ENCODE assay signal across 9 cellular contexts in the genomic region with DNA sequence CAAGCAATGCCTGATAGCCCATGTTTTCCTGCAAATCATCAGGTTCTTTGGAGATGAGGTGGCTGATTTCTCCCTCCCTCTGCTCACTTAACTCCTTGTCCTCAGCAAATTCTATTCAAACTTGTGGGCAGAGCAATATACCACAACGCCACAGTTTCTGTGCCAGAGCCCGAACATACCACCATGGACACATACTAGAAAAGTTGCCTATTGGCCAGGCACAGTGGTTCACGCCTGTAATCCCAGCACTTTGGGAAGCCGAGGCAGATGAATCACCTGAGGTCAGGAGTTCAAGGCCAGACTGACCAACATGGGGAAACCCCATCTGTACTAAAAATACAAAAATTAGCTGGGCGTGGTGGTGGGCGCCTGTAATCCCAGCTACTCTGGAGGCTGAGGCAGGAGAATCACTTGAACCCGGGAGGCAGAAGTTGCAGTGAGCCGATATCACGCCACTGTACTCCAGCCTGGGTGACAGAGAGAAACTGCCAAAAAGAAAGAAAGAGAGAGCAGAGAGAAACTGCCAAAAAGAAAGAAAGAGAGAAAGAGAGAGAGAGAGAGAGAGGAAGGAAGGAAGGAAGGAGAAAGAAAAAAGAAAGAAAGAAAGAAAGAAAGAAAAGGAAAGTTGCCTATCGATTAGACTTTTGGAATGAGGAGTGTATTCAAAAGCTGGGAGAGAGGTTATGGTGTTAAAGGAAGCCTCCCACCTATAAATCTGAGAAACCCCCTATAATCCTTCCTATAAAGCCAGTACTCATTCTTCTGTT. TPM values are rescaled to one million over a fixed set of nuclear protein-coding genes. Genes with fewer than 3 reads are reported as not detected.
DNase-seq lines count a peak whose midpoint lies in the region; ATAC-seq, FAIRE-seq and TF ChIP-seq lines count a peak whose summit lies in the region.
"Not testable (repeated sequence)": the region's sequence is repeated elsewhere in the genome, so short reads cannot be mapped to it uniquely, and the experiment has no call there.
"Had no signal": no experiment of that assay in that cellular context is flagged by ENCODE, and none has a peak within 500 bp of the region (broad histone marks: within the 10 kb centered on the region; RNA-seq: fewer than 3 reads in every experiment).

No MANE protein-coding gene starts in this region.

- not testable (repeated sequence) for BruUV-seq in HCT116 (replicated peaks; lab: Mats Ljungman, UMichigan); mammary epithelial cell (replicated peaks; lab: Mats Ljungman, UMichigan)

- H3K9ac ChIP-seq in HCT116 (ENCODE audit: low read length); astrocyte (ENCODE audit: low read length); mammary epithelial cell (ENCODE audit: insufficient read depth, low read length): not testable (repeated sequence)

- in situ Hi-C loops in mammary epithelial cell (cut with MboI; ENCODE audit: low sequenced_read_pairs in 2 of 2), result not testable (repeated sequence)

- RAD21 ChIA-PET in HCT116 (lab: Charles Lee; ENCODE audit: low non-redundant PET in 1 of 2, low total read pairs in 2 of 2, uncharacterized antibody in 2 of 2, unreplicated experiment in 2 of 2), result not testable (repeated sequence)

- dilution Hi-C loops in mammary epithelial cell (cut with HindIII; ENCODE audit: low sequenced_read_pairs), result not testable (repeated sequence)

- not testable (repeated sequence) for ATAC-seq in HCT116, foreskin keratinocyte

- not testable (repeated sequence) for H3K27ac ChIP-seq in HCT116 (ENCODE audit: low read depth, low read length); astrocyte (ENCODE audit: low read depth, low read length); mammary epithelial cell (ENCODE audit: insufficient read depth, low read depth, low read length)
- H3K27ac ChIP-seq in foreskin keratinocyte, result peak overlapping the region; percentile 97

- H3K79me2 ChIP-seq in HCT116 (ENCODE audit: insufficient read depth, low read length); astrocyte (ENCODE audit: insufficient read depth, low read length); mammary epithelial cell (ENCODE audit: insufficient read depth, low read length): not testable (repeated sequence)

- peak overlapping the region; percentile 54 for H3K4me2 ChIP-seq in HCT116 (ENCODE audit: low read length)
- H3K4me2 ChIP-seq in astrocyte (ENCODE audit: low read length), result peak overlapping the region; percentile 33
- H3K4me2 ChIP-seq in mammary epithelial cell (ENCODE audit: insufficient read depth, low read depth, low read length), result not testable (repeated sequence)

- H3K27ac Mint-ChIP-seq in T-helper 1 cell treated with Interleukin-12 subunit alpha and Interleukin-12 subunit beta and Interleukin-4 antibody, amounts not matched to agents 30 μg/mL and 1 μg/mL, for 36 hours, result peak overlapping the region; percentile 45
- not testable (repeated sequence) for H3K27ac Mint-ChIP-seq in astrocyte (ENCODE audit: unreplicated experiment)

- not testable (repeated sequence) for H3K4me3 ChIP-seq in AG10803 (ENCODE audit: low read length); HCT116 (replicated peaks in 1 of 2; ENCODE audit: low read depth in 1 of 2, low read length in 2 of 2); MG63; astrocyte (ENCODE audit: insufficient read depth, low read depth, low read length); mammary epithelial cell (replicated peaks in 1 of 3; ENCODE audit: insufficient read depth in 1 of 3, low read depth in 2 of 3, low read length in 3 of 3)

- CTCF ChIA-PET in HCT116 (lab: Charles Lee); mammary epithelial cell (lab: Charles Lee; ENCODE audit: low non-redundant PET): not testable (repeated sequence)

- FAIRE-seq in astrocyte (lab: Jason Lieb, UNC), result peak; percentile 54

- TF ChIP-seq RAD21 in HCT116 (IDR thresholded peaks at IDR 0.05; ENCODE audit: low read depth), result not testable (repeated sequence)

- H3K4me1 ChIP-seq in HCT116 (ENCODE audit: control insufficient read depth in 1 of 2, insufficient read depth in 2 of 2, low read length in 2 of 2) (peaks cover 37 to 70% of the 10 kb centered on the region in 2 experiments), astrocyte (ENCODE audit: insufficient read depth, low read length) (peaks cover 39% of the 10 kb centered on the region), mammary epithelial cell (ENCODE audit: insufficient read depth, low read length) (peaks cover 26% of the 10 kb centered on the region), foreskin keratinocyte (peaks cover 35% of the 10 kb centered on the region)

- DNase-seq in AG10803 (ENCODE audit: low read depth), result peak; percentile 31
- DNase-seq in HCT116 (ENCODE audit: low read depth, low spot score); foreskin keratinocyte: not testable (repeated sequence)
- peak; percentile 29 for DNase-seq in MG63
- peak; percentile 92 for DNase-seq in astrocyte (ENCODE audit: low read depth)
- peak; percentile 70 for DNase-seq in mammary epithelial cell
- DNase-seq in non-pigmented ciliary epithelial cell (ENCODE audit: low read depth), result peak; percentile 55

- not testable (repeated sequence) for H3K9me2 ChIP-seq in HCT116 (ENCODE audit: insufficient read depth)

- H3K27me3 Mint-ChIP-seq in T-helper 1 cell treated with Interleukin-12 subunit alpha and Interleukin-12 subunit beta and Interleukin-4 antibody, amounts not matched to agents 30 μg/mL and 1 μg/mL, for 36 hours (ENCODE audit: low read depth); astrocyte (ENCODE audit: low read depth, unreplicated experiment): not testable (repeated sequence)

- not testable (repeated sequence) for H3K9me3 ChIP-seq in HCT116 (ENCODE audit: control insufficient read depth in 1 of 2, insufficient read depth in 1 of 2, low read depth in 1 of 2, low read length in 2 of 2); MG63; astrocyte (ENCODE audit: insufficient read depth, low read depth, low read length); mammary epithelial cell (replicated peaks; ENCODE audit: insufficient read depth, low read length)

- not testable (repeated sequence) for H3K9me3 Mint-ChIP-seq in T-helper 1 cell treated with Interleukin-12 subunit alpha and Interleukin-12 subunit beta and Interleukin-4 antibody, amounts not matched to agents 30 μg/mL and 1 μg/mL, for 36 hours; astrocyte (ENCODE audit: unreplicated experiment)

- not testable (repeated sequence) for H3K36me3 ChIP-seq in HCT116 (ENCODE audit: control insufficient read depth in 1 of 2, insufficient read depth in 2 of 2, low read length in 2 of 2); MG63; astrocyte (ENCODE audit: insufficient read depth, low read length); mammary epithelial cell (ENCODE audit: insufficient read depth, low read length)

- H2AFZ ChIP-seq in HCT116 (ENCODE audit: low read depth, low read length, poor library complexity, severe bottlenecking); astrocyte (ENCODE audit: low read depth, low read length); mammary epithelial cell (ENCODE audit: low read depth, low read length): not testable (repeated sequence)

- POLR2A ChIA-PET in HCT116 (lab: Charles Lee), result not testable (repeated sequence)

- TF ChIP-seq POLR2A in HCT116 (IDR thresholded peaks at IDR 0.05; ENCODE audit: borderline replicate concordance, extremely low read depth, insufficient read depth, insufficient read length), result not testable (repeated sequence)

- not testable (repeated sequence) for H3K27me3 ChIP-seq in HCT116 (ENCODE audit: insufficient read depth, low read length); MG63; astrocyte (ENCODE audit: insufficient read depth, low read length); mammary epithelial cell (ENCODE audit: insufficient read depth, low read length); foreskin keratinocyte

- TF ChIP-seq CTCF in AG10803 (conservative IDR thresholded peaks at IDR 0.05; ENCODE audit: low read length); HCT116 (IDR thresholded peaks at IDR 0.05 in 2 of 3, conservative IDR thresholded peaks at IDR 0.05 in 1 of 3; ENCODE audit: borderline replicate concordance in 1 of 3, insufficient read depth in 1 of 3, low read depth in 2 of 3, low read length in 2 of 3); astrocyte (IDR thresholded peaks at IDR 0.05; ENCODE audit: insufficient read depth, low read depth, low read length); mammary epithelial cell (conservative IDR thresholded peaks at IDR 0.05 in 1 of 2, IDR thresholded peaks at IDR 0.05 in 1 of 2; ENCODE audit: extremely low read depth in 1 of 2, insufficient read depth in 1 of 2, low read depth in 1 of 2, low read length in 2 of 2); foreskin keratinocyte (conservative IDR thresholded peaks at IDR 0.05): not testable (repeated sequence)

- H3K4me1 Mint-ChIP-seq in T-helper 1 cell treated with Interleukin-12 subunit alpha and Interleukin-12 subunit beta and Interleukin-4 antibody, amounts not matched to agents 30 μg/mL and 1 μg/mL, for 36 hours (ENCODE audit: low read depth), result peaks cover 24% of the 10 kb centered on the region
- peaks cover 23% of the 10 kb centered on the region for H3K4me1 Mint-ChIP-seq in astrocyte (ENCODE audit: low read depth, unreplicated experiment)

- not testable (repeated sequence) for H4K20me1 ChIP-seq in HCT116 (ENCODE audit: insufficient read depth); astrocyte (ENCODE audit: insufficient read depth, low read length); mammary epithelial cell (ENCODE audit: insufficient read depth, low read length)

- intact Hi-C loops in HCT116 (cut with micrococcal nuclease); mammary epithelial cell (cut with micrococcal nuclease): not testable (repeated sequence)

- not testable (repeated sequence) for H3K36me3 Mint-ChIP-seq in T-helper 1 cell treated with Interleukin-12 subunit alpha and Interleukin-12 subunit beta and Interleukin-4 antibody, amounts not matched to agents 30 μg/mL and 1 μg/mL, for 36 hours (ENCODE audit: low read depth); astrocyte (ENCODE audit: low read depth, unreplicated experiment)

- H3K4me3 Mint-ChIP-seq in T-helper 1 cell treated with Interleukin-12 subunit alpha and Interleukin-12 subunit beta and Interleukin-4 antibody, amounts not matched to agents 30 μg/mL and 1 μg/mL, for 36 hours; astrocyte (ENCODE audit: unreplicated experiment): not testable (repeated sequence)

- WGBS in mammary epithelial cell (ENCODE audit: low coverage, missing lambda C conversion rate), result 87% methylated on average over 10 of the region's 10 CpGs

RNA-seq across cellular contexts. Expression of gene ELF4, which starts 5.0 kb away (rescaled TPM):
- 19.2 TPM for total RNA-seq in HCT116 (2021; ENCODE audit: unreplicated experiment)
- polyA plus RNA-seq in HCT116 (2012), result 20.3 and 21.2 TPM in 2 replicates
- 5.9 and 6.3 TPM in 2 replicates for total RNA-seq in MG63 (2014; rRNA removed; shearing (Covaris generic); ENCODE audit: low replicate concordance)
- 30.5 and 31.2 TPM in 2 replicates for total RNA-seq in astrocyte
- total RNA-seq in mammary epithelial cell, result 10 to 100 TPM; 12.3 to 26.3 TPM
- 21.6 TPM for polyA plus RNA-seq in mammary epithelial cell
- 67.5 TPM for polyA minus RNA-seq in mammary epithelial cell
- 26.5 and 27.8 TPM in 2 replicates for total RNA-seq in foreskin keratinocyte
- 13.9 and 15.9 TPM in 2 replicates for polyA plus RNA-seq in foreskin keratinocyte

RNA-seq across cellular contexts. Expression of gene AIFM1, which starts 50.3 kb away (rescaled TPM):
- total RNA-seq in HCT116 (2021; ENCODE audit: unreplicated experiment) (50.0 TPM), astrocyte (38.1 and 39.6 TPM in 2 replicates), mammary epithelial cell (10 to 100 TPM; 10.2 to 35.7 TPM), foreskin keratinocyte (35.7 and 37.9 TPM in 2 replicates)
- 21.9 and 27.3 TPM in 2 replicates for polyA plus RNA-seq in HCT116 (2012)
- 44.3 and 69.8 TPM in 2 replicates for total RNA-seq in MG63 (2014; rRNA removed; shearing (Covaris generic); ENCODE audit: low replicate concordance)
- polyA plus RNA-seq in mammary epithelial cell (41.2 TPM), foreskin keratinocyte (37.7 and 38.0 TPM in 2 replicates)
- 17.4 TPM for polyA minus RNA-seq in mammary epithelial cell

RNA-seq across cellular contexts. Expression of gene RAB33A, which starts 56.5 kb away (rescaled TPM):
- total RNA-seq in HCT116 (2021; ENCODE audit: unreplicated experiment), result not detected
- 0.04 and 0.42 TPM in 2 replicates for polyA plus RNA-seq in HCT116 (2012)
- total RNA-seq in MG63 (2014; rRNA removed; shearing (Covaris generic); ENCODE audit: low replicate concordance), result not detected in 2 replicates
- 1.7 and 1.9 TPM in 2 replicates for total RNA-seq in astrocyte
- not detected for total RNA-seq in mammary epithelial cell
- polyA plus RNA-seq in mammary epithelial cell, result 0.24 TPM
- polyA minus RNA-seq in mammary epithelial cell, result not detected
- total RNA-seq in foreskin keratinocyte, result 0.10 TPM in 1 of 2 replicates, not detected in the other
- 0.10 and 0.16 TPM in 2 replicates for polyA plus RNA-seq in foreskin keratinocyte
- total RNA-seq: H4 had no signal
